ENCODE assay signal across 7 cellular contexts in genomic region chr3:58471025-58471887, GRCh38. TPM values are rescaled to one million over a fixed set of nuclear protein-coding genes. Genes with fewer than 3 reads are reported as not detected.
A peak's percentile ranks its signal among the peaks of the same experiment; 100 is the strongest.
DNase-seq lines count a peak whose midpoint lies in the region; FAIRE-seq and TF ChIP-seq lines count a peak whose summit lies in the region.

No MANE protein-coding gene starts in this region.

- TF ChIP-seq CTCF in colonic mucosa (IDR thresholded peaks at IDR 0.05) (no peak), uterus (IDR thresholded peaks at IDR 0.05) (no peak)

- TF ChIP-seq POLR2A in uterus (IDR thresholded peaks at IDR 0.05), result no peak

- H3K9ac ChIP-seq in colonic mucosa (ENCODE audit: low read depth in 2 of 2, low read length in 2 of 2), result peak overlapping the region in 1 of 2 donors; percentile 15
- peak overlapping the region in 1 of 2 donors; percentile 17 for H3K9ac ChIP-seq in mucosa of rectum (ENCODE audit: low read depth in 1 of 2, low read length in 2 of 2)

- H3K27me3 Mint-ChIP-seq in T-helper 1 cell treated with Interleukin-12 subunit alpha and Interleukin-12 subunit beta and Interleukin-4 antibody, amounts not matched to agents 30 μg/mL and 1 μg/mL, for 36 hours (ENCODE audit: low read depth), result no peaks in the 10 kb centered on the region

- no peak overlapping the region for H3K4me3 ChIP-seq in colonic mucosa
- H3K4me3 ChIP-seq in mucosa of rectum (ENCODE audit: low read length in 2 of 2), result peak overlapping the region; percentile 18 to 20
- H3K4me3 ChIP-seq in uterus, result no peak overlapping the region

- no peaks in the 10 kb centered on the region for H3K27me3 ChIP-seq in colonic mucosa
- H3K27me3 ChIP-seq in mucosa of rectum (ENCODE audit: control insufficient read depth in 2 of 2, insufficient read depth in 2 of 2, low read length in 2 of 2), result no peaks in the 10 kb centered on the region
- no peaks in the 10 kb centered on the region for H3K27me3 ChIP-seq in uterus

- H3K9me3 ChIP-seq in colonic mucosa, result no peaks in the 10 kb centered on the region
- H3K9me3 ChIP-seq in mucosa of rectum (ENCODE audit: control insufficient read depth in 2 of 2, low read length in 2 of 2), result no peaks in the 10 kb centered on the region
- H3K9me3 ChIP-seq in uterus, result no peaks in the 10 kb centered on the region

- no peaks in the 10 kb centered on the region for H3K9me3 Mint-ChIP-seq in T-helper 1 cell treated with Interleukin-12 subunit alpha and Interleukin-12 subunit beta and Interleukin-4 antibody, amounts not matched to agents 30 μg/mL and 1 μg/mL, for 36 hours

- DNase-seq in GM04504 (ENCODE audit: low read depth), result peak; percentile 67
- DNase-seq in NCI-H1092 treated with DMSO at 0.1 percent for 48 hours (lab: John Stamatoyannopoulos, UW), result peak; percentile 80
- peak; percentile 84 for DNase-seq in colonic mucosa
- DNase-seq in uterus, result peak in 1 of 2 donors; percentile 54
- no peak for DNase-seq in GM19239 (ENCODE audit: insufficient read length, low spot score)

- peak overlapping the region; percentile 72 for H3K27ac ChIP-seq in colonic mucosa
- peak overlapping the region; percentile 81 to 84 for H3K27ac ChIP-seq in mucosa of rectum (ENCODE audit: low read depth in 2 of 2, low read length in 2 of 2)
- peak overlapping the region; percentile 47 to 73 for H3K27ac ChIP-seq in uterus

- intact Hi-C loops in colonic mucosa (cut with DNase I) (no loop called here), uterus (cut with DNase I; ENCODE audit: low total_unique reads) (no loop called here)

- peak overlapping the region; percentile 42 for H3K4me3 Mint-ChIP-seq in T-helper 1 cell treated with Interleukin-12 subunit alpha and Interleukin-12 subunit beta and Interleukin-4 antibody, amounts not matched to agents 30 μg/mL and 1 μg/mL, for 36 hours

- H3K4me1 Mint-ChIP-seq in T-helper 1 cell treated with Interleukin-12 subunit alpha and Interleukin-12 subunit beta and Interleukin-4 antibody, amounts not matched to agents 30 μg/mL and 1 μg/mL, for 36 hours (ENCODE audit: low read depth), result peaks cover 64% of the 10 kb centered on the region

- H3K36me3 ChIP-seq in colonic mucosa (no peaks in the 10 kb centered on the region), mucosa of rectum (ENCODE audit: control insufficient read depth in 2 of 2, insufficient read depth in 2 of 2, low read length in 2 of 2) (no peaks in the 10 kb centered on the region), uterus (no peaks in the 10 kb centered on the region)

- H3K4me1 ChIP-seq in colonic mucosa (peaks cover 6% of the 10 kb centered on the region), mucosa of rectum (ENCODE audit: control insufficient read depth in 2 of 2, insufficient read depth in 2 of 2, low read length in 2 of 2) (peaks cover 22 to 24% of the 10 kb centered on the region in 2 donors), uterus (no peaks in the 10 kb centered on the region)

- H3K27ac Mint-ChIP-seq in T-helper 1 cell treated with Interleukin-12 subunit alpha and Interleukin-12 subunit beta and Interleukin-4 antibody, amounts not matched to agents 30 μg/mL and 1 μg/mL, for 36 hours, result peak overlapping the region; percentile 90

- FAIRE-seq in GM19239 (lab: Jason Lieb, UNC), result no peak

- H3K36me3 Mint-ChIP-seq in T-helper 1 cell treated with Interleukin-12 subunit alpha and Interleukin-12 subunit beta and Interleukin-4 antibody, amounts not matched to agents 30 μg/mL and 1 μg/mL, for 36 hours (ENCODE audit: low read depth), result peaks cover 5% of the 10 kb centered on the region

RNA-seq across cellular contexts. Expression of gene KCTD6, which starts 20.6 kb away (rescaled TPM):
- 10 to 100 TPM in 1 of 2 donors, 1 to 10 TPM in 1; 8.1 to 10.2 TPM for total RNA-seq in colonic mucosa
- 10 to 100 TPM; 21.0 to 27.4 (median 24.3) TPM for total RNA-seq in uterus

RNA-seq across cellular contexts. Expression of gene PDHB, which starts 37.6 kb away (rescaled TPM):
- total RNA-seq in colonic mucosa, result 10 to 100 TPM; 66.9 to 87.4 TPM
- total RNA-seq in uterus, result 100 to 1,000 TPM in 1 of 4 donors, 10 to 100 TPM in 3; 40.9 to 100 (median 49.7) TPM

Comparison
In these comparisons a context has a peak if more than half of its experiments do, and no peak if none do; other contexts are left out.
1. H3K4me3 ChIP-seq: peak in mucosa of rectum (2 of 2); none in colonic mucosa (single experiment) and uterus (0 of 2).
2. Peak in every context shown above with its lines, with median percentiles within 50 percentile points of each other: H3K27ac ChIP-seq.